Comparison of ENCODE assay signal across 25 cellular contexts in the genomic region with DNA sequence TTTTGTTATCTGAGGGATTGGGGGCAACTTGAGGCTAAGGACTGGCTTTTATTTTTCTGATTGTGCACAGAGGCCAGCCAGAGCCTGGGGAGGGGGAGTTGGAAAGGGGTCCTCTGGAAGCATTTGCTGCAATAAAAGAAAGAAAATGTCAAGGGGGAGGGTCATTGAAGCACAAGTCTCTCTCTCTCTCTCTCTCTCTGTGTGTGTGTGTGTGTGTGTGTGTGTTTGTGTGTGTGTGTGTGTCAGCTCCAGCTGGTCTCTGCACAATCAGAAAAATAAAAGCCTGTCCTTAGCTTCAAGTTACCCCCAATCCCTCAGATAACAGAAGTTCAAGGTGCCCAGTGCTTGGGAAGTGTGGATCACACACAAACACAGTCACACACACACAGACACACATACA.
"Had no signal": no experiment of that assay in that cellular context is flagged by ENCODE, and none has a peak within 500 bp of the region (broad histone marks: within the 10 kb centered on the region; RNA-seq: fewer than 3 reads in every experiment).

No MANE protein-coding gene starts in this region.

- H3K27me3 ChIP-seq: testis, vagina had no signal

- H3K9me3 ChIP-seq: stomach, suprapubic skin, testis, thoracic aorta, thyroid gland, tibial artery, transverse colon, upper lobe of left lung, upper lobe of right lung, uterus, vagina had no signal

- H3K4me1 ChIP-seq: testis had no signal

- H3K36me3 ChIP-seq: stomach, suprapubic skin, thoracic aorta, thyroid gland, tibial artery, tibial nerve, transverse colon, upper lobe of left lung, upper lobe of right lung, uterus, vagina had no signal

- DNase-seq: stimulated activated CD4-positive, alpha-beta T cell treated with anti-CD3 and anti-CD28 coated beads, Interleukin-2, amount 100 ng/mL, for 48 hours; stimulated activated CD4-positive, alpha-beta T cell treated with anti-CD3 and anti-CD28 coated beads, Interleukin-4, amount 100 ng/mL, for 1 hour; stimulated activated CD4-positive, alpha-beta T cell treated with anti-CD3 and anti-CD28 coated beads, Interleukin-4, amount 100 ng/mL, for 24 hours; stimulated activated CD4-positive, alpha-beta T cell treated with anti-CD3 and anti-CD28 coated beads, Interleukin-4, amount 100 ng/mL, for 4 hours; stimulated activated CD8-positive, alpha-beta memory T cell treated with anti-CD3 and anti-CD28 coated beads, Interleukin-4, amount 100 ng/mL, for 48 hours; stimulated activated naive B cell treated with anti-CD40 and anti-IgM and Interleukin-4, amounts not matched to agents 10 μg/mL and 1 μg/mL and 100 μg/mL, for 72 hours; stimulated activated naive CD4-positive, alpha-beta T cell; stimulated activated naive CD4-positive, alpha-beta T cell treated with Interleukin-2 at 50 U/mL for 16 hours; stimulated activated naive CD8-positive, alpha-beta T cell treated with anti-CD3 and anti-CD28 coated beads, Interleukin-15, amount 100 ng/mL, for 72 hours; stimulated activated naive CD8-positive, alpha-beta T cell treated with anti-CD3 and anti-CD28 coated beads, Interleukin-15, Interleukin-2, amounts not matched to agents 100 U/mL and 50 U/mL, for 24 hours; stomach; substantia nigra; testis; thyroid gland; transverse colon; trophoblast cell; upper lobe of left lung; upper lobe of right lung; uterus had no signal

- H3K4me3 ChIP-seq: stomach, suprapubic skin, testis, thoracic aorta, thyroid gland, tibial artery, tibial nerve, transverse colon, upper lobe of left lung, upper lobe of right lung, uterus, vagina had no signal

- FAIRE-seq: urothelium cell line had no signal

- H3K27ac ChIP-seq: stomach, suprapubic skin, testis, thoracic aorta, thyroid gland, tibial artery, tibial nerve, transverse colon, upper lobe of left lung, upper lobe of right lung, uterus, vagina had no signal
